In the genomic region with DNA sequence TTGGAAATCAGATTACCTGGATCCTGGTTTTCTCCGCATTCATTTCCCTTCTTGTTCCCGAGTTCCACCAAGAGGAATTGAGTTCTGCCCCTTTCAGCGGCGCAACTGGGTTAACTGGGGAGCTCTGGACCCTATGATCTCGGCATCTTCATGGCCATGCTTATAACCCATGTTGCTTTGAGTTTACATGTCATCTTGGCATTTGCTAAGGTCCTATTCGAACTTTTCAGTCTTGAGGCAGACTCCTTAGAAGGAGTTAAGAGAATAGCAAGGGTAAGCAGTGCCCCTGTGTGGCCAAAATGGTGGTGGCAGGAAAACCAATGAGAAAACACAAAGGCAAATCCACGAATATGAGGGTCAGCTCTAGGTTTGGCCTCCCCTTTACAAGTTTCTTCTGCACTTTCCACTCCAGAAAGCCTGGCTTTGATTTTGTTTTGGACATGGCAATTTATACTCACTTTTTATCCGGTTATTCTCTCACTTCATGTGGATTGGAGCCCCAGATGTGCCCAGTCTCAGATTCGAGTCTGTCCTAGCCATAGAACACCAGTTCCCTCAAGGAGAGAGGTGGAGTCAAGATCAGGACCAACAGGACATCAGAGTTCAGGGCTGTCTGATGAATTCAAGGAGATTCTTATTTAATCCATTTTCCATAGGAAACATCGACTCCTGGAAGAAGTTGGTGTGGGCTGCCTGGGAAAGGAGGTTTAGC, we compare ENCODE assay signal across 8 cellular contexts. TPM values are rescaled to one million over a fixed set of nuclear protein-coding genes. Genes with fewer than 3 reads are reported as not detected.
DNase-seq lines count a peak whose midpoint lies in the region; ATAC-seq and TF ChIP-seq lines count a peak whose summit lies in the region.

No MANE protein-coding gene starts in this region.

- peaks cover 17% of the 10 kb centered on the region for H3K27me3 ChIP-seq in lower lobe of right lung (ENCODE audit: low read depth)

- H3K4me1 ChIP-seq in lower lobe of right lung, result peaks cover 11% of the 10 kb centered on the region

- DNase-seq in GM03348 (ENCODE audit: low spot score) (peak; percentile 85), NCI-H2227 (lab: John Stamatoyannopoulos, UW; ENCODE audit: unreplicated experiment) (peak; percentile 70), lower lobe of right lung (no peak), SHP77 (lab: John Stamatoyannopoulos, UW) (no peak)
- peak; percentile 16 to 39 for DNase-seq in activated CD4-positive, alpha-beta T cell treated with anti-CD3 and anti-CD28 coated beads, Interleukin-2, amount 50 U/mL, for 24 hours (ENCODE audit: low read depth in 1 of 2, low spot score in 1 of 2)
- DNase-seq in effector CD4-positive, alpha-beta T cell, result peak; percentile 14
- DNase-seq in stimulated activated CD4-positive, alpha-beta T cell treated with anti-CD3 and anti-CD28 coated beads, Interleukin-4, amount 100 ng/mL, for 48 hours (ENCODE audit: low read depth in 2 of 2), result peak; percentile 34 to 44

- H3K27ac ChIP-seq in lower lobe of right lung, result no peak overlapping the region

- peak; percentile 73 for TF ChIP-seq CTCF in lower lobe of right lung (IDR thresholded peaks at IDR 0.05)

- intact Hi-C loops in lower lobe of right lung (cut with DNase I), result no loop called here

- no peaks in the 10 kb centered on the region for H3K9me3 ChIP-seq in lower lobe of right lung

- no peaks in the 10 kb centered on the region for H3K36me3 ChIP-seq in lower lobe of right lung

- peak overlapping the region; percentile 48 for H3K4me3 ChIP-seq in lower lobe of right lung

- ATAC-seq in HG02610 (IDR thresholded peaks at IDR 0.05; ENCODE audit: unreplicated experiment), result peak; percentile 75
- ATAC-seq in lower lobe of right lung, result peak; percentile 86 to 92

RNA-seq across cellular contexts. Expression of gene FBXO3, which starts 55.3 kb away (rescaled TPM):
- 32.6 TPM for total RNA-seq in lower lobe of right lung

Comparison
In these comparisons a context has a peak if more than half of its experiments do, and no peak if none do; other contexts are left out.
1. DNase-seq: peak in GM03348 (single experiment), NCI-H2227 (single experiment), activated CD4-positive, alpha-beta T cell treated with anti-CD3 and anti-CD28 coated beads, Interleukin-2, amount 50 U/mL, for 24 hours (2 of 2), effector CD4-positive, alpha-beta T cell (single experiment) and stimulated activated CD4-positive, alpha-beta T cell treated with anti-CD3 and anti-CD28 coated beads, Interleukin-4, amount 100 ng/mL, for 48 hours (2 of 2); none in lower lobe of right lung (single experiment) and SHP77 (0 of 2).